12 cellular contexts compared by ENCODE assay signal in the genomic region with DNA sequence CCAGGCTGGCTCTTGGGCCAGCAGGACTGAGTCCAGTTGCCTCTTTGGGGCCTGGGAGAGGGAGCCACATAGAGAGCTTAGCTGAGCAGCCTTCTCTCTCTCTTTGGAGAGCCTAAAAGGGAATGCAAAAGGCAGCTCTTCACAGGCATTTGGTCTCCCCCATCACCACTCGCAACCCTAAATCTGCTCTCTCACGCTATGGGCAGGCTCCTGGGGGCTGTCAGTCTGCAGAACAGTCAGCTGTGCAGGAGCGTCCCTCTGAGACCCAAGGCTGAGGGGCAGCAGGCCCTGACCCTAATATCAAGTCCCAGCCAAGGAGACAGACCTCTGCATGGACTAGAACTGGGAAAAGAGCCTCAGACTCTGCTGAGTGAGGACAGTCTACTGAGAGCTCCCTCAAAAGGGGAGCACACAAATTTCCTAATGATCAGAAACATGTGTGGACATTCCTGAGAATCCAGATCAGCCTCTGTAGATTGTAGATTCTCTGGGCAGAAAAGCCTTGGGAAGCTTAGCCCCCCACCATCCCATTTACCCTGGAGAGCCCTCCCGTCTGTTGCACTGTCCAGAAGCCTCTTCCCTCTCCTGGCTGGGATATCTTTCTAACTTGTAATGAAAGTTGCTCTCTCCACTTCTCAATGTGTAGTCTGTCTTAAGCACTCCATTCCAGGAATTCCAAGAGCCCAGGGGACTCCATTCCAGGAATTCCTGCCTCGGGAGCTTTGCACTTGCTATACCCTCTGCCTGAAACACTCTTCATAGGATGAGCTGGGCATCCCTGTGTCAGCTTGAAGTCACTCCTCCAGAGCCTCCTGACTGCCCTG.
A peak's percentile ranks its signal among the peaks of the same experiment; 100 is the strongest.
DNase-seq lines count a peak whose midpoint lies in the region; ATAC-seq, FAIRE-seq and TF ChIP-seq lines count a peak whose summit lies in the region.
"Had no signal": no experiment of that assay in that cellular context is flagged by ENCODE, and none has a peak within 500 bp of the region (broad histone marks: within the 10 kb centered on the region; RNA-seq: fewer than 3 reads in every experiment).

No MANE protein-coding gene starts in this region.

- WGBS in ovary, 3 donors: 29 to 36% (median 33%) methylated on average over 5 of the region's 5 CpGs

- no peaks in the 10 kb centered on the region for H3K36me3 Mint-ChIP-seq in osteocyte (ENCODE audit: unreplicated experiment)

- no peaks in the 10 kb centered on the region for H3K4me1 ChIP-seq in foreskin keratinocyte
- no peaks in the 10 kb centered on the region for H3K4me1 ChIP-seq in ovary (ENCODE audit: insufficient read depth)

- no peaks in the 10 kb centered on the region for H3K27me3 ChIP-seq in foreskin keratinocyte
- no peaks in the 10 kb centered on the region for H3K27me3 ChIP-seq in ovary

- TF ChIP-seq CTCF in foreskin keratinocyte (conservative IDR thresholded peaks at IDR 0.05) (no peak), osteocyte (IDR thresholded peaks at IDR 0.05) (no peak), ovary (IDR thresholded peaks at IDR 0.05) (no peak)

- ATAC-seq in SK-N-SH treated with all-trans-retinoic acid at 6 μM for 48 hours (peak; percentile 92), foreskin keratinocyte (peak; percentile 14), GM18909 (IDR thresholded peaks at IDR 0.05; ENCODE audit: poor library complexity, unreplicated experiment) (no peak)

- H3K27ac ChIP-seq in foreskin keratinocyte (no peak overlapping the region), ovary (no peak overlapping the region)

- DNase-seq in GM03348 (ENCODE audit: low spot score) (peak; percentile 85), foreskin keratinocyte (no peak), osteocyte (ENCODE audit: extremely low spot score, unreplicated experiment) (no peak), GM12891 (ENCODE audit: insufficient read length, low spot score) (no peak), DMS79 (lab: John Stamatoyannopoulos, UW) (no peak), ovary (no peak)
- DNase-seq: activated effector memory CD4-positive, alpha-beta T cell treated with anti-CD3 and anti-CD28 coated beads, Interleukin-2, amount 50 U/mL, for 16 hours had no signal

- H3K9me3 Mint-ChIP-seq in osteocyte (ENCODE audit: unreplicated experiment): no peaks in the 10 kb centered on the region
- H3K9me3 Mint-ChIP-seq: stimulated activated naive CD8-positive, alpha-beta T cell treated with anti-CD3 and anti-CD28 coated beads, Interleukin-15, Interleukin-2, amounts not matched to agents 100 ng/mL and 50 ng/mL, for 24 hours had no signal

- intact Hi-C loops in ovary (cut with DNase I): no loop called here

- TF ChIP-seq EP300 in ovary (IDR thresholded peaks at IDR 0.05): no peak

- peak overlapping the region; percentile 88 for H3K27ac Mint-ChIP-seq in osteocyte (ENCODE audit: unreplicated experiment)
- H3K27ac Mint-ChIP-seq: stimulated activated naive CD8-positive, alpha-beta T cell treated with anti-CD3 and anti-CD28 coated beads, Interleukin-15, Interleukin-2, amounts not matched to agents 100 ng/mL and 50 ng/mL, for 24 hours had no signal

- TF ChIP-seq POLR2A in GM12891 (IDR thresholded peaks at IDR 0.05; ENCODE audit: low read depth, low read length): no peak
- TF ChIP-seq POLR2A in ovary (IDR thresholded peaks at IDR 0.05): no peak

- FAIRE-seq in GM12891 (lab: Jason Lieb, UNC): no peak
- FAIRE-seq: endometrium had no signal

- no peaks in the 10 kb centered on the region for H3K9me3 ChIP-seq in ovary

- H3K4me3 ChIP-seq in ovary: no peak overlapping the region
- H3K4me3 ChIP-seq: lung had no signal

- no peaks in the 10 kb centered on the region for H3K36me3 ChIP-seq in ovary

- H3K4me1 Mint-ChIP-seq in osteocyte (ENCODE audit: unreplicated experiment): peaks cover 64% of the 10 kb centered on the region

- no peak overlapping the region for H3K4me3 Mint-ChIP-seq in osteocyte (ENCODE audit: unreplicated experiment)
- H3K4me3 Mint-ChIP-seq: stimulated activated naive CD8-positive, alpha-beta T cell treated with anti-CD3 and anti-CD28 coated beads, Interleukin-15, Interleukin-2, amounts not matched to agents 100 ng/mL and 50 ng/mL, for 24 hours had no signal

- no peaks in the 10 kb centered on the region for H3K27me3 Mint-ChIP-seq in osteocyte (ENCODE audit: unreplicated experiment)
- H3K27me3 Mint-ChIP-seq: stimulated activated naive CD8-positive, alpha-beta T cell treated with anti-CD3 and anti-CD28 coated beads, Interleukin-15, Interleukin-2, amounts not matched to agents 100 ng/mL and 50 ng/mL, for 24 hours had no signal

TF ChIP-seq in SK-N-SH treated with all-trans-retinoic acid at 6 μM for 48 hours, 23 proteins besides CTCF, POLR2A, EP300 and RAD21:
- TF ChIP-seq ISL1 (CRISPR knock-in tag; IDR thresholded peaks at IDR 0.05): peak; percentile 45; the same call in 1 of the 2 replicates
- no peak for TF ChIP-seq ARNTL (CRISPR knock-in tag; IDR thresholded peaks at IDR 0.05; ENCODE audit: borderline replicate concordance, low read depth)

TF ChIP-seq in GM12891, 5 proteins besides CTCF, POLR2A, EP300 and RAD21:
- TF ChIP-seq PAX5 (IDR thresholded peaks at IDR 0.05; ENCODE audit: insufficient read depth, low read length, severe bottlenecking) (no peak), SPI1 (IDR thresholded peaks at IDR 0.05; ENCODE audit: low read depth, low read length) (no peak), TAF1 (IDR thresholded peaks at IDR 0.05; ENCODE audit: low read depth, low read length) (no peak), POU2F2 (IDR thresholded peaks at IDR 0.05; ENCODE audit: low read depth, low read length) (no peak), POLR2AphosphoS5 (IDR thresholded peaks at IDR 0.05; ENCODE audit: low read depth, low read length) (no peak)
